10 cellular contexts compared by ENCODE assay signal in genomic region chr4:1318488-1319213, GRCh38. TPM values are rescaled to one million over a fixed set of nuclear protein-coding genes. Genes with fewer than 3 reads are reported as not detected.
DNase-seq lines count a peak whose midpoint lies in the region; ATAC-seq and TF ChIP-seq lines count a peak whose summit lies in the region.
"Had no signal": no experiment of that assay in that cellular context is flagged by ENCODE, and none has a peak within 500 bp of the region (broad histone marks: within the 10 kb centered on the region; RNA-seq: fewer than 3 reads in every experiment).

No MANE protein-coding gene starts in this region.

- in situ Hi-C loops in SK-MEL-5 (cut with HindIII; ENCODE audit: low pct_unique_long_range_greater_than_20kb, low sequenced_read_pairs), result no loop called here

- TF ChIP-seq CTCF in fibroblast of villous mesenchyme (IDR thresholded peaks at IDR 0.05; ENCODE audit: insufficient read depth, low read depth, low read length), result peak; percentile 33

- DNase-seq in activated gamma-delta T cell treated with Interleukin-2 at 50 U/mL for 16 hours, result peak; percentile 28
- no peak for DNase-seq in activated gamma-delta T cell (lab: John Stamatoyannopoulos, UW)
- peak; percentile 4 for DNase-seq in SK-MEL-5 (ENCODE audit: low read depth, low spot score)
- DNase-seq in fibroblast of villous mesenchyme (ENCODE audit: low read depth), result no peak
- peak; percentile 23 for DNase-seq in stimulated activated CD4-positive, alpha-beta T cell treated with anti-CD3 and anti-CD28 coated beads, Interleukin-4, amount 100 ng/mL, for 24 hours
- no peak for DNase-seq in hypothalamus (lab: John Stamatoyannopoulos, UW)
- DNase-seq: CD4-positive, CD25-positive, alpha-beta regulatory T cell; Karpas-422 had no signal

- ATAC-seq in GM19397 (IDR thresholded peaks at IDR 0.05; ENCODE audit: unreplicated experiment) (no peak), HG02852 (IDR thresholded peaks at IDR 0.05; ENCODE audit: unreplicated experiment) (no peak)

- no peak overlapping the region for H3K4me3 ChIP-seq in fibroblast of villous mesenchyme (ENCODE audit: low read depth, low read length)

RNA-seq across cellular contexts. Expression of gene UVSSA, which starts 28.4 kb away (rescaled TPM):
- 6.0 and 7.3 TPM in 2 replicates for total RNA-seq in SK-MEL-5 (2014; rRNA removed; shearing (Covaris generic))
- 9.8 and 10.1 TPM in 2 replicates for polyA plus RNA-seq in SK-MEL-5 (2015; cell fraction: cytosol; rRNA removed)
- polyA plus RNA-seq in SK-MEL-5 (2015; cell fraction: nucleus; rRNA removed), result 70.6 and 75.2 TPM in 2 replicates
- 10.8 and 13.9 TPM in 2 replicates for total RNA-seq in fibroblast of villous mesenchyme

RNA-seq across cellular contexts. Expression of gene MAEA, which starts 29.0 kb away (rescaled TPM):
- 45.5 and 52.1 TPM in 2 replicates for total RNA-seq in SK-MEL-5 (2014; rRNA removed; shearing (Covaris generic))
- 76.5 and 83.7 TPM in 2 replicates for polyA plus RNA-seq in SK-MEL-5 (2015; cell fraction: cytosol; rRNA removed)
- 78.7 and 91.1 TPM in 2 replicates for polyA plus RNA-seq in SK-MEL-5 (2015; cell fraction: nucleus; rRNA removed)
- total RNA-seq in fibroblast of villous mesenchyme, result 59.6 and 60.2 TPM in 2 replicates

Comparison
In these comparisons a context has a peak if more than half of its experiments do, and no peak if none do; other contexts are left out.
1. DNase-seq: peak in activated gamma-delta T cell treated with Interleukin-2 at 50 U/mL for 16 hours (single experiment), SK-MEL-5 (single experiment) and stimulated activated CD4-positive, alpha-beta T cell treated with anti-CD3 and anti-CD28 coated beads, Interleukin-4, amount 100 ng/mL, for 24 hours (single experiment); none in activated gamma-delta T cell (single experiment), fibroblast of villous mesenchyme (single experiment) and hypothalamus (0 of 51).